28 cellular contexts compared by ENCODE assay signal in genomic region chr3:174221155-174221554, GRCh38.
"Had no signal": no experiment of that assay in that cellular context is flagged by ENCODE, and none has a peak within 500 bp of the region (broad histone marks: within the 10 kb centered on the region; RNA-seq: fewer than 3 reads in every experiment).

No MANE protein-coding gene starts in this region.

- H3K4me3 ChIP-seq: MG63, Peyer's patch had no signal

- H3K9me3 ChIP-seq: MG63, Peyer's patch had no signal

- H3K27ac ChIP-seq: Peyer's patch had no signal

- ATAC-seq: activated CD8-positive, alpha-beta T cell treated with anti-CD3 and anti-CD28 coated beads for 36 hours; activated T-cell treated with anti-CD3 and anti-CD28 coated beads, Interleukin-2, amount 50 U/mL, for 72 hours; activated T-helper 17 cell treated with anti-CD3 and anti-CD28 coated beads, Interleukin-2, amount 50 U/mL, for 72 hours; PC-3 had no signal

- DNase-seq: activated CD4-positive, alpha-beta T cell treated with anti-CD3 and anti-CD28 coated beads, Interleukin-2, amount 10 ng/mL, durations not matched to agents 24 days and 14 days; activated CD4-positive, alpha-beta T cell treated with anti-CD3 and anti-CD28 coated beads, Interleukin-2, amount 50 U/mL, for 4 hours; activated CD8-positive, alpha-beta T cell treated with anti-CD3 and anti-CD28 coated beads for 36 hours; activated effector memory CD4-positive, alpha-beta T cell treated with anti-CD3 and anti-CD28 coated beads, Interleukin-2, amount 50 U/mL, for 16 hours; activated naive CD4-positive, alpha-beta T cell; activated naive CD4-positive, alpha-beta T cell treated with anti-CD3 and anti-CD28 coated beads, Interleukin-2, amount 50 U/mL, for 16 hours; activated naive CD8-positive, alpha-beta T cell treated with anti-CD3 and anti-CD28 coated beads for 36 hours; activated T-cell treated with anti-CD3 and anti-CD28 coated beads, Interleukin-2, amount 50 U/mL, for 1 hour; activated T-cell treated with anti-CD3 and anti-CD28 coated beads, Interleukin-2, amount 50 U/mL, for 72 hours; amniotic stem cell; aorta; Kasumi-1; KG1; MG63; NCI-H1048; NCI-H1105 treated with DMSO at 0.1 percent for 48 hours; NCI-H1436; NCI-H187; NCI-H345; NCI-H524 treated with DMSO at 0.1 percent for 48 hours; NCI-H748 treated with DMSO at 0.1 percent for 48 hours; NK-92 treated with Interleukin-12 subunit alpha and Interleukin-12 subunit beta, amount 100 ng/mL, for 24 hours; PC-3; Peyer's patch; RPMI8226; SHP77 treated with DMSO at 0.1 percent for 48 hours; T1000 had no signal

- H3K36me3 ChIP-seq: MG63, Peyer's patch had no signal

- H3K27me3 ChIP-seq: MG63, Peyer's patch had no signal

- H3K4me1 ChIP-seq: Peyer's patch had no signal
